ENCODE assay signal across 11 cellular contexts in genomic region chr7:2110586-2111396, GRCh38.
A peak's percentile ranks its signal among the peaks of the same experiment; 100 is the strongest.
DNase-seq lines count a peak whose midpoint lies in the region; ATAC-seq, FAIRE-seq and TF ChIP-seq lines count a peak whose summit lies in the region.
"Had no signal": no experiment of that assay in that cellular context is flagged by ENCODE, and none has a peak within 500 bp of the region (broad histone marks: within the 10 kb centered on the region; RNA-seq: fewer than 3 reads in every experiment).

No MANE protein-coding gene starts in this region.

- 91% methylated on average over 34 of the region's 34 CpGs for WGBS in GM12878 (ENCODE audit: insufficient coverage, insufficient replicate concordance, low lambda C conversion rate, missing lambda C conversion rate)
- WGBS in mesodermal cell (ENCODE audit: insufficient coverage in 2 of 2), 2 experiments = 90% methylated on average over 23 to 27 of the region's 34 CpGs

- TSS peak; percentile 73 for BruUV-seq in GM12878 (replicated peaks; lab: Mats Ljungman, UMichigan)

- H3K4me3 Mint-ChIP-seq in activated CD8-positive, alpha-beta memory T cell treated with anti-CD3 and anti-CD28 coated beads, Interleukin-2, amount 10 ng/mL, durations not matched to agents 7 days and 5 days = peak overlapping the region; percentile 58

- no peak overlapping the region for H3K27ac ChIP-seq in GM12878 (ENCODE audit: control insufficient read depth, insufficient read depth)
- H3K27ac ChIP-seq in mesodermal cell (ENCODE audit: low read depth, low read length, severe bottlenecking) = peak overlapping the region; percentile 91
- H3K27ac ChIP-seq in substantia nigra (ENCODE audit: low read depth, low read length, poor library complexity, severe bottlenecking) = peak overlapping the region; percentile 32

- in situ Hi-C loops in GM12878 (cut with MboI) = no loop called here

- H3K27me3 ChIP-seq in GM12878 (replicated peaks in 1 of 2; ENCODE audit: control insufficient read depth in 2 of 2, insufficient read depth in 2 of 2, low read length in 1 of 2) = no peaks in the 10 kb centered on the region

- TF ChIP-seq POLR2A in GM12878 (IDR thresholded peaks at IDR 0.05; ENCODE audit: low read depth, low read length) = no peak

- H3K9me3 ChIP-seq in GM12878 (replicated peaks; ENCODE audit: control insufficient read depth, insufficient read depth, low read length) = no peaks in the 10 kb centered on the region; the same call in 2 of the 3 replicates
- H3K9me3 ChIP-seq in mesodermal cell (ENCODE audit: control insufficient read depth, low read length) = peaks cover 6% of the 10 kb centered on the region

- TF ChIP-seq EP300 in GM12878 (IDR thresholded peaks at IDR 0.05; ENCODE audit: borderline replicate concordance in 1 of 2, control insufficient read depth in 1 of 2, low read depth in 2 of 2, low read length in 2 of 2) = no peak

- peaks cover 7% of the 10 kb centered on the region for H3K27me3 Mint-ChIP-seq in activated CD8-positive, alpha-beta memory T cell treated with anti-CD3 and anti-CD28 coated beads, Interleukin-2, amount 10 ng/mL, durations not matched to agents 7 days and 5 days

- RAD21 ChIA-PET in GM12878 (lab: Charles Lee; ENCODE audit: unreplicated experiment) = interaction anchor here (0.9 kb wide), 1 partner anchor 71 kb away, joined by 3 read pairs; no protein-coding TSS in a partner anchor

- POLR2A ChIA-PET in GM12878 (lab: Charles Lee) = no interaction called here

- peak overlapping the region; percentile 83 for H3K4me2 ChIP-seq in GM12878 (ENCODE audit: control insufficient read depth, insufficient read depth)

- no peaks in the 10 kb centered on the region for H4K20me1 ChIP-seq in GM12878 (ENCODE audit: control insufficient read depth, insufficient read depth)

- H3K9me3 Mint-ChIP-seq in activated CD8-positive, alpha-beta memory T cell treated with anti-CD3 and anti-CD28 coated beads, Interleukin-2, amount 10 ng/mL, durations not matched to agents 7 days and 5 days (ENCODE audit: low read depth) = no peaks in the 10 kb centered on the region

- H3K36me3 Mint-ChIP-seq in activated CD8-positive, alpha-beta memory T cell treated with anti-CD3 and anti-CD28 coated beads, Interleukin-2, amount 10 ng/mL, durations not matched to agents 7 days and 5 days = peaks cover 7% of the 10 kb centered on the region

- TF ChIP-seq RAD21 in GM12878 (IDR thresholded peaks at IDR 0.05; ENCODE audit: insufficient read depth, low read depth, low read length) = no peak

- no peak overlapping the region; the same call in 1 of the 2 replicates for H2AFZ ChIP-seq in GM12878 (ENCODE audit: control insufficient read depth, low read depth, low read length)

- SMC1A ChIA-PET in GM12878 (lab: Charles Lee; ENCODE audit: uncharacterized antibody, unreplicated experiment) = interaction anchor here (1.2 to 2.5 kb wide), 3 partner anchors 11 to 71 kb away, joined by 3 to 13 read pairs (median 3); no protein-coding TSS in a partner anchor

- ATAC-seq in activated CD8-positive, alpha-beta memory T cell treated with anti-CD3 and anti-CD28 coated beads, Interleukin-2, amount 10 ng/mL, durations not matched to agents 7 days and 5 days = no peak
- no peak for ATAC-seq in GM12878
- no peak for ATAC-seq in GM18907 (IDR thresholded peaks at IDR 0.05; ENCODE audit: unreplicated experiment)

- intact Hi-C loops in GM12878 (cut with micrococcal nuclease; ENCODE audit: unreplicated experiment) = loop anchor here (5.0 kb wide), 1 partner anchor 72 kb away; no protein-coding TSS in a partner anchor

- peak overlapping the region; percentile 58 for H3K27ac Mint-ChIP-seq in activated CD8-positive, alpha-beta memory T cell treated with anti-CD3 and anti-CD28 coated beads, Interleukin-2, amount 10 ng/mL, durations not matched to agents 7 days and 5 days

- peaks cover 26% of the 10 kb centered on the region for H3K4me1 ChIP-seq in GM12878 (ENCODE audit: control insufficient read depth, insufficient read depth, low read length)
- peaks cover 81% of the 10 kb centered on the region for H3K4me1 ChIP-seq in mesodermal cell (ENCODE audit: control insufficient read depth, insufficient read depth, low read length, poor library complexity, severe bottlenecking)

- H3K36me3 ChIP-seq in GM12878 (ENCODE audit: control insufficient read depth in 2 of 2, insufficient read depth in 2 of 2, low read length in 1 of 2) (peaks cover 0 to 2% of the 10 kb centered on the region in 2 experiments; a peak in 2 of 4 replicates), mesodermal cell (ENCODE audit: control insufficient read depth, insufficient read depth, low read length) (peaks cover 14% of the 10 kb centered on the region)

- TF ChIP-seq CTCF in GM12878 (IDR thresholded peaks at IDR 0.05 in 2 of 3, conservative IDR thresholded peaks at IDR 0.05 in 1 of 3; ENCODE audit: control insufficient read depth in 2 of 3, extremely low read depth in 1 of 3, insufficient read depth in 1 of 3, low read depth in 3 of 3, low read length in 3 of 3) = no peak

- peaks cover 36% of the 10 kb centered on the region for H3K4me1 Mint-ChIP-seq in activated CD8-positive, alpha-beta memory T cell treated with anti-CD3 and anti-CD28 coated beads, Interleukin-2, amount 10 ng/mL, durations not matched to agents 7 days and 5 days

- peak overlapping the region; percentile 12; the same call in 1 of the 2 replicates for H3K9ac ChIP-seq in GM12878 (ENCODE audit: control insufficient read depth, insufficient read depth, low read length)

- no peak overlapping the region for H3K4me3 ChIP-seq in GM12878
- no peak overlapping the region for H3K4me3 ChIP-seq in mesodermal cell (ENCODE audit: extremely low read depth, insufficient read depth, low read length, poor library complexity, severe bottlenecking)
- H3K4me3 ChIP-seq: lung, SK-N-MC had no signal

- DNase-seq in activated CD8-positive, alpha-beta memory T cell treated with anti-CD3 and anti-CD28 coated beads, Interleukin-2, amount 10 ng/mL, durations not matched to agents 7 days and 5 days = no peak
- no peak for DNase-seq in activated CD8-positive, alpha-beta memory T cell treated with anti-CD3 and anti-CD28 coated beads for 24 hours
- DNase-seq in GM12878 (ENCODE audit: low read depth, low spot score) (no peak), substantia nigra (lab: John Stamatoyannopoulos, UW) (no peak), GM19239 (ENCODE audit: insufficient read length, low spot score) (no peak), NCI-H446 treated with DMSO at 0.1 percent for 48 hours (lab: John Stamatoyannopoulos, UW) (no peak)
- DNase-seq: NCI-H187 treated with DMSO at 0.1 percent for 48 hours had no signal

- CTCF ChIA-PET in activated CD8-positive, alpha-beta memory T cell treated with anti-CD3 and anti-CD28 coated beads, Interleukin-2, amount 10 ng/mL, durations not matched to agents 7 days and 5 days (lab: Charles Lee) = interaction anchor here (0.9 to 1.1 kb wide), 2 partner anchors 9 to 171 kb away, joined by 3 to 5 read pairs; no protein-coding TSS in a partner anchor
- CTCF ChIA-PET in GM12878 (lab: Yijun Ruan, JAX) = interaction anchor here (0.9 to 3.5 kb wide), 2 partner anchors 11 to 85 kb away, joined by 3 to 10 read pairs; no protein-coding TSS in a partner anchor

- H3K79me2 ChIP-seq in GM12878 (ENCODE audit: control insufficient read depth, insufficient read depth, low read length) = 0 out of 2 replicates have a peak, but pooled peaks cover 2% of the 10 kb centered on the region

- FAIRE-seq in GM12878 (lab: Jason Lieb, UNC) = no peak
- no peak for FAIRE-seq in GM19239 (lab: Jason Lieb, UNC)

TF ChIP-seq in GM12878, 131 proteins besides CTCF, POLR2A, EP300 and RAD21:
- peak; percentile 23; the same call in 1 of the 2 replicates for TF ChIP-seq PML (IDR thresholded peaks at IDR 0.05; ENCODE audit: low read length)
- TF ChIP-seq YY1 (IDR thresholded peaks at IDR 0.05; ENCODE audit: low read depth, low read length) = no peak
